In genomic region chr7:118217068-118217715, GRCh38 we compare ENCODE assay signal across 9 cellular contexts. TPM values are rescaled to one million over a fixed set of nuclear protein-coding genes. Genes with fewer than 3 reads are reported as not detected.
"Had no signal": no experiment of that assay in that cellular context is flagged by ENCODE, and none has a peak within 500 bp of the region (broad histone marks: within the 10 kb centered on the region; RNA-seq: fewer than 3 reads in every experiment).

No MANE protein-coding gene starts in this region.

- H3K4me1 Mint-ChIP-seq: H9 had no signal

- H3K9me3 Mint-ChIP-seq: GM23338, H9, IgD-negative memory B cell had no signal

- H3K4me2 ChIP-seq: GM23338 had no signal

- H3K27ac Mint-ChIP-seq: GM23338, H9, IgD-negative memory B cell had no signal

- ATAC-seq: GM23338 had no signal

- H3K27me3 Mint-ChIP-seq: IgD-negative memory B cell had no signal

- H2AFZ ChIP-seq: GM23338 had no signal

- H3K4me3 ChIP-seq: GM23338 had no signal

- H3K36me3 Mint-ChIP-seq: IgD-negative memory B cell had no signal

- DNase-seq: H9, HCEC 1CT, KG1 had no signal

- H3K4me3 Mint-ChIP-seq: GM23338, H9 had no signal

- FAIRE-seq: H1, H54, HTR-8/SVneo had no signal

RNA-seq across cellular contexts. Expression of gene ANKRD7, which starts 7.3 kb away (rescaled TPM):
- total RNA-seq: H1, H9, HT-29 had no signal
- polyA plus RNA-seq: H1, IgD-negative memory B cell had no signal
